In the genomic region with DNA sequence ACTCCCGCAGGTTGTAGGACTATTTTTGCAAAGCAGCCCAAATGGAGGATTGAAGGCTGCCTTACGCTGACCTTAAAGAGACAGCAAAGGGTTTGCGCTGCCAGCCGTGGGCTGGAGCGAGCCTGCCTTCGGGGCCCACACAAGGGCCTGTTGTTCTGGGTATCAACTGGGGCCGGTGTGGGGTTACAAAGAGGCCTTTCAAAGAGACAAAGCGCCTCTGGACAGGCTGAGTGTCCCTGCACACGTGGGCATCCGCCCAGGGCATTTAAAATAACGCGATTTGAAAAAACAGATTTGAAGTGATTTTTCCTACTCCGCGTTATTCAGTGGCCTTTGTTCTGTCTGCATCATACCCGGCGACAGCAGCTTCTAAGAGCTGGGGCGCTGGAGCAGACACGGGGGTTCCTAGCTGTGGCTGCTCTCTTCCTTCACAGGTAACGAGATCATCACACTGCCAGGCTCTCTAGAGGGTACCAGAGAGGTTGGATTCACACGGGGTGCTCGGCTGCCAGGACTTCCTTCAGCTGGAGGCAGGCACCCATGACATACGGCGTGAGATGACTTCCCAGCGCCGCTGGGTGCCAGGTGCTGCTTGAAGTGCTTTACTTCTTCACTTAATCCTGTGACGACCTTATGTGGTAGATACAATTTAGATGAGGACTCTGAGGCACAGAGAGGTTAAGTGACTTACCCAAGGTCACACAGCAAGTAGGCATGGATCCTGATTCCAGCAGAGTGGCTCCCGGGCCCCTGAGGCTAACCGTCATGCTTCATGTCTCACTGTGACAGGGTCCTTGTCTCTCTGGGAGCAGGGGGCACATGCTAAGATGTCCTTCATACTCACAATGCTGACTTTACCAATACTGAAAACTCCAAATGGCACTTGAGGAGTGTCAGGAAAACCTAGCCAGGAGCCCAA, we compare ENCODE assay signal across 1 cellular context.
A peak's percentile ranks its signal among the peaks of the same experiment; 100 is the strongest.
TF ChIP-seq lines count a peak whose summit lies in the region.

No MANE protein-coding gene starts in this region.

TF ChIP-seq in HepG2, 621 proteins besides CTCF, POLR2A, EP300 and RAD21 (continues in another document):
- TF ChIP-seq HNRNPK (IDR thresholded peaks at IDR 0.05; ENCODE audit: low read depth, low read length, poor library complexity, severe bottlenecking) (no peak), IRF2 (CRISPR knock-in tag; IDR thresholded peaks at IDR 0.05) (no peak), SIN3B (IDR thresholded peaks at IDR 0.05; ENCODE audit: low read length) (no peak), RFXAP (CRISPR knock-in tag; IDR thresholded peaks at IDR 0.05; ENCODE audit: borderline replicate concordance) (0 out of 2 replicates have a peak, but pooled peaks have one; percentile 45), ZNF737 (CRISPR knock-in tag; IDR thresholded peaks at IDR 0.05; ENCODE audit: borderline replicate concordance) (no peak), POGZ (CRISPR knock-in tag; IDR thresholded peaks at IDR 0.05) (no peak), EEA1 (CRISPR knock-in tag; IDR thresholded peaks at IDR 0.05; ENCODE audit: borderline replicate concordance) (no peak), PCBP2 (optimal IDR thresholded peaks at IDR 0.05; ENCODE audit: low read depth, low read length, poor library complexity, severe bottlenecking) (no peak), TSC22D2 (CRISPR knock-in tag; IDR thresholded peaks at IDR 0.05; ENCODE audit: borderline replicate concordance) (no peak), SMAD1 (CRISPR knock-in tag; IDR thresholded peaks at IDR 0.05; ENCODE audit: borderline replicate concordance, low read depth) (0 out of 2 replicates have a peak, but pooled peaks have one; percentile 4), TRIM24 (CRISPR knock-in tag; IDR thresholded peaks at IDR 0.05) (no peak), RORA (CRISPR knock-in tag; IDR thresholded peaks at IDR 0.05) (no peak), FOXJ3 (CRISPR knock-in tag; IDR thresholded peaks at IDR 0.05; ENCODE audit: borderline replicate concordance) (no peak), ZNF354B (CRISPR knock-in tag; IDR thresholded peaks at IDR 0.05) (no peak), MEIS2 (CRISPR knock-in tag; IDR thresholded peaks at IDR 0.05) (no peak), CHCHD3 (CRISPR knock-in tag; IDR thresholded peaks at IDR 0.05) (no peak), FOXK2 (IDR thresholded peaks at IDR 0.05) (no peak), CREB1 (IDR thresholded peaks at IDR 0.05) (no peak), CREB1 (CRISPR knock-in tag; IDR thresholded peaks at IDR 0.05) (no peak), ZNF225 (CRISPR knock-in tag; IDR thresholded peaks at IDR 0.05) (no peak), RCOR2 (CRISPR knock-in tag; IDR thresholded peaks at IDR 0.05) (peak; percentile 60; the same call in 1 of the 2 replicates), GATAD2A (CRISPR knock-in tag; IDR thresholded peaks at IDR 0.05) (0 out of 2 replicates have a peak, but pooled peaks have one; percentile 17), FOXM1 (CRISPR knock-in tag; IDR thresholded peaks at IDR 0.05) (no peak), HNRNPH1 (optimal IDR thresholded peaks at IDR 0.05; ENCODE audit: low read depth, low read length) (no peak), ZNF343 (CRISPR knock-in tag; IDR thresholded peaks at IDR 0.05) (no peak), TBX3 (IDR thresholded peaks at IDR 0.05; ENCODE audit: borderline replicate concordance) (no peak), IKZF4 (CRISPR knock-in tag; IDR thresholded peaks at IDR 0.05; ENCODE audit: borderline replicate concordance, low read depth, not compliant biosample characterization) (no peak), HNRNPLL (IDR thresholded peaks at IDR 0.05; ENCODE audit: low read depth, low read length, poor library complexity, severe bottlenecking) (peak; percentile 93), TCF7 (IDR thresholded peaks at IDR 0.05; ENCODE audit: low read depth) (no peak), KMT2A (CRISPR knock-in tag; IDR thresholded peaks at IDR 0.05) (no peak), KDM1A (CRISPR knock-in tag; IDR thresholded peaks at IDR 0.05) (peak; percentile 89), GABPA (IDR thresholded peaks at IDR 0.05; ENCODE audit: low read depth, low read length) (0 out of 2 replicates have a peak, but pooled peaks have one; percentile 13), GABPA (CRISPR knock-in tag; IDR thresholded peaks at IDR 0.05; ENCODE audit: low read depth) (no peak), ZBTB42 (CRISPR knock-in tag; IDR thresholded peaks at IDR 0.05) (no peak), HNRNPUL1 (IDR thresholded peaks at IDR 0.05; ENCODE audit: low read depth, low read length) (no peak), RXRA (CRISPR knock-in tag; IDR thresholded peaks at IDR 0.05) (peak; percentile 27; the same call in 1 of the 2 replicates), ZNF841 (CRISPR knock-in tag; IDR thresholded peaks at IDR 0.05; ENCODE audit: borderline replicate concordance) (no peak), ZEB1 (IDR thresholded peaks at IDR 0.05; ENCODE audit: insufficient replicate concordance, low read depth) (no peak), ZMYM4 (CRISPR knock-in tag; IDR thresholded peaks at IDR 0.05) (no peak)
- TF ChIP-seq, protein P1, sequence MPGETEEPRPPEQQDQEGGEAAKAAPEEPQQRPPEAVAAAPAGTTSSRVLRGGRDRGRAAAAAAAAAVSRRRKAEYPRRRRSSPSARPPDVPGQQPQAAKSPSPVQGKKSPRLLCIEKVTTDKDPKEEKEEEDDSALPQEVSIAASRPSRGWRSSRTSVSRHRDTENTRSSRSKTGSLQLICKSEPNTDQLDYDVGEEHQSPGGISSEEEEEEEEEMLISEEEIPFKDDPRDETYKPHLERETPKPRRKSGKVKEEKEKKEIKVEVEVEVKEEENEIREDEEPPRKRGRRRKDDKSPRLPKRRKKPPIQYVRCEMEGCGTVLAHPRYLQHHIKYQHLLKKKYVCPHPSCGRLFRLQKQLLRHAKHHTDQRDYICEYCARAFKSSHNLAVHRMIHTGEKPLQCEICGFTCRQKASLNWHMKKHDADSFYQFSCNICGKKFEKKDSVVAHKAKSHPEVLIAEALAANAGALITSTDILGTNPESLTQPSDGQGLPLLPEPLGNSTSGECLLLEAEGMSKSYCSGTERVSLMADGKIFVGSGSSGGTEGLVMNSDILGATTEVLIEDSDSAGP (CRISPR knock-in tag; IDR thresholded peaks at IDR 0.05; ENCODE audit: borderline replicate concordance), result peak; percentile 95
- TF ChIP-seq, protein P2, sequence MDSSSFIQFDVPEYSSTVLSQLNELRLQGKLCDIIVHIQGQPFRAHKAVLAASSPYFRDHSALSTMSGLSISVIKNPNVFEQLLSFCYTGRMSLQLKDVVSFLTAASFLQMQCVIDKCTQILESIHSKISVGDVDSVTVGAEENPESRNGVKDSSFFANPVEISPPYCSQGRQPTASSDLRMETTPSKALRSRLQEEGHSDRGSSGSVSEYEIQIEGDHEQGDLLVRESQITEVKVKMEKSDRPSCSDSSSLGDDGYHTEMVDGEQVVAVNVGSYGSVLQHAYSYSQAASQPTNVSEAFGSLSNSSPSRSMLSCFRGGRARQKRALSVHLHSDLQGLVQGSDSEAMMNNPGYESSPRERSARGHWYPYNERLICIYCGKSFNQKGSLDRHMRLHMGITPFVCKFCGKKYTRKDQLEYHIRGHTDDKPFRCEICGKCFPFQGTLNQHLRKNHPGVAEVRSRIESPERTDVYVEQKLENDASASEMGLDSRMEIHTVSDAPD (CRISPR knock-in tag; IDR thresholded peaks at IDR 0.05), result 0 out of 2 replicates have a peak, but pooled peaks have one; percentile 18
- TF ChIP-seq, protein P3, sequence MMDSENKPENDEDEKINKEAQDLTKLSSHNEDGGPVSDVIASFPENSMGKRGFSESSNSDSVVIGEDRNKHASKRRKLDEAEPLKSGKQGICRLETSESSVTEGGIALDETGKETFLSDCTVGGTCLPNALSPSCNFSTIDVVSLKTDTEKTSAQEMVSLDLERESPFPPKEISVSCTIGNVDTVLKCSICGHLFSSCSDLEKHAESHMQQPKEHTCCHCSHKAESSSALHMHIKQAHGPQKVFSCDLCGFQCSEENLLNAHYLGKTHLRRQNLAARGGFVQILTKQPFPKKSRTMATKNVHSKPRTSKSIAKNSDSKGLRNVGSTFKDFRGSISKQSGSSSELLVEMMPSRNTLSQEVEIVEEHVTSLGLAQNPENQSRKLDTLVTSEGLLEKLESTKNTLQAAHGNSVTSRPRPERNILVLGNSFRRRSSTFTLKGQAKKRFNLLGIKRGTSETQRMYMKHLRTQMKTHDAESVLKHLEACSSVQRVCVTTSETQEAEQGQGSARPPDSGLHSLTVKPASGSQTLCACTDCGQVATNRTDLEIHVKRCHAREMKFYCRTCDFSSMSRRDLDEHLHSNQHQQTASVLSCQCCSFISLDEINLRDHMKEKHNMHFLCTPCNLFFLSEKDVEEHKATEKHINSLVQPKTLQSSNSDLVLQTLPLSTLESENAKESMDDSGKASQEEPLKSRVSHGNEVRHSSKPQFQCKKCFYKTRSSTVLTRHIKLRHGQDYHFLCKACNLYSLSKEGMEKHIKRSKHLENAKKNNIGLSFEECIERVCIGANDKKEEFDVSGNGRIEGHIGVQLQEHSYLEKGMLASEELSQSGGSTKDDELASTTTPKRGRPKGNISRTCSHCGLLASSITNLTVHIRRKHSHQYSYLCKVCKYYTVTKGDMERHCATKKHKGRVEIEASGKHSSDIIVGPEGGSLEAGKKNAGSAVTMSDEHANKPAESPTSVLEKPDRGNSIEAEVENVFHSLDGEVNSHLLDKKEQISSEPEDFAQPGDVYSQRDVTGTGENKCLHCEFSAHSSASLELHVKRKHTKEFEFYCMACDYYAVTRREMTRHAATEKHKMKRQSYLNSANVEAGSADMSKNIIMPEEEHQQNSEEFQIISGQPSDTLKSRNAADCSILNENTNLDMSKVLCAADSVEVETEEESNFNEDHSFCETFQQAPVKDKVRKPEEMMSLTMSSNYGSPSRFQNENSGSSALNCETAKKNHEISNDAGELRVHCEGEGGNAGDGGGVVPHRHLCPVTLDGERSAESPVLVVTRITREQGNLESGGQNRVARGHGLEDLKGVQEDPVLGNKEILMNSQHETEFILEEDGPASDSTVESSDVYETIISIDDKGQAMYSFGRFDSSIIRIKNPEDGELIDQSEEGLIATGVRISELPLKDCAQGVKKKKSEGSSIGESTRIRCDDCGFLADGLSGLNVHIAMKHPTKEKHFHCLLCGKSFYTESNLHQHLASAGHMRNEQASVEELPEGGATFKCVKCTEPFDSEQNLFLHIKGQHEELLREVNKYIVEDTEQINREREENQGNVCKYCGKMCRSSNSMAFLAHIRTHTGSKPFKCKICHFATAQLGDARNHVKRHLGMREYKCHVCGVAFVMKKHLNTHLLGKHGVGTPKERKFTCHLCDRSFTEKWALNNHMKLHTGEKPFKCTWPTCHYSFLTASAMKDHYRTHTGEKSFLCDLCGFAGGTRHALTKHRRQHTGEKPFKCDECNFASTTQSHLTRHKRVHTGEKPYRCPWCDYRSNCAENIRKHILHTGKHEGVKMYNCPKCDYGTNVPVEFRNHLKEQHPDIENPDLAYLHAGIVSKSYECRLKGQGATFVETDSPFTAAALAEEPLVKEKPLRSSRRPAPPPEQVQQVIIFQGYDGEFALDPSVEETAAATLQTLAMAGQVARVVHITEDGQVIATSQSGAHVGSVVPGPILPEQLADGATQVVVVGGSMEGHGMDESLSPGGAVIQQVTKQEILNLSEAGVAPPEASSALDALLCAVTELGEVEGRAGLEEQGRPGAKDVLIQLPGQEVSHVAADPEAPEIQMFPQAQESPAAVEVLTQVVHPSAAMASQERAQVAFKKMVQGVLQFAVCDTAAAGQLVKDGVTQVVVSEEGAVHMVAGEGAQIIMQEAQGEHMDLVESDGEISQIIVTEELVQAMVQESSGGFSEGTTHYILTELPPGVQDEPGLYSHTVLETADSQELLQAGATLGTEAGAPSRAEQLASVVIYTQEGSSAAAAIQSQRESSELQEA (CRISPR knock-in tag; IDR thresholded peaks at IDR 0.05; ENCODE audit: not compliant biosample characterization), result no peak
- TF ChIP-seq, protein P4, sequence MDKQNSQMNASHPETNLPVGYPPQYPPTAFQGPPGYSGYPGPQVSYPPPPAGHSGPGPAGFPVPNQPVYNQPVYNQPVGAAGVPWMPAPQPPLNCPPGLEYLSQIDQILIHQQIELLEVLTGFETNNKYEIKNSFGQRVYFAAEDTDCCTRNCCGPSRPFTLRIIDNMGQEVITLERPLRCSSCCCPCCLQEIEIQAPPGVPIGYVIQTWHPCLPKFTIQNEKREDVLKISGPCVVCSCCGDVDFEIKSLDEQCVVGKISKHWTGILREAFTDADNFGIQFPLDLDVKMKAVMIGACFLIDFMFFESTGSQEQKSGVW (CRISPR knock-in tag; IDR thresholded peaks at IDR 0.05; ENCODE audit: borderline replicate concordance), result no peak
- TF ChIP-seq, protein P5, sequence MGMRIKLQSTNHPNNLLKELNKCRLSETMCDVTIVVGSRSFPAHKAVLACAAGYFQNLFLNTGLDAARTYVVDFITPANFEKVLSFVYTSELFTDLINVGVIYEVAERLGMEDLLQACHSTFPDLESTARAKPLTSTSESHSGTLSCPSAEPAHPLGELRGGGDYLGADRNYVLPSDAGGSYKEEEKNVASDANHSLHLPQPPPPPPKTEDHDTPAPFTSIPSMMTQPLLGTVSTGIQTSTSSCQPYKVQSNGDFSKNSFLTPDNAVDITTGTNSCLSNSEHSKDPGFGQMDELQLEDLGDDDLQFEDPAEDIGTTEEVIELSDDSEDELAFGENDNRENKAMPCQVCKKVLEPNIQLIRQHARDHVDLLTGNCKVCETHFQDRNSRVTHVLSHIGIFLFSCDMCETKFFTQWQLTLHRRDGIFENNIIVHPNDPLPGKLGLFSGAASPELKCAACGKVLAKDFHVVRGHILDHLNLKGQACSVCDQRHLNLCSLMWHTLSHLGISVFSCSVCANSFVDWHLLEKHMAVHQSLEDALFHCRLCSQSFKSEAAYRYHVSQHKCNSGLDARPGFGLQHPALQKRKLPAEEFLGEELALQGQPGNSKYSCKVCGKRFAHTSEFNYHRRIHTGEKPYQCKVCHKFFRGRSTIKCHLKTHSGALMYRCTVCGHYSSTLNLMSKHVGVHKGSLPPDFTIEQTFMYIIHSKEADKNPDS (CRISPR knock-in tag; IDR thresholded peaks at IDR 0.05), result no peak
- TF ChIP-seq, protein P6, sequence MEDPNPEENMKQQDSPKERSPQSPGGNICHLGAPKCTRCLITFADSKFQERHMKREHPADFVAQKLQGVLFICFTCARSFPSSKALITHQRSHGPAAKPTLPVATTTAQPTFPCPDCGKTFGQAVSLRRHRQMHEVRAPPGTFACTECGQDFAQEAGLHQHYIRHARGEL (CRISPR knock-in tag; IDR thresholded peaks at IDR 0.05), result no peak
- TF ChIP-seq, protein P7, sequence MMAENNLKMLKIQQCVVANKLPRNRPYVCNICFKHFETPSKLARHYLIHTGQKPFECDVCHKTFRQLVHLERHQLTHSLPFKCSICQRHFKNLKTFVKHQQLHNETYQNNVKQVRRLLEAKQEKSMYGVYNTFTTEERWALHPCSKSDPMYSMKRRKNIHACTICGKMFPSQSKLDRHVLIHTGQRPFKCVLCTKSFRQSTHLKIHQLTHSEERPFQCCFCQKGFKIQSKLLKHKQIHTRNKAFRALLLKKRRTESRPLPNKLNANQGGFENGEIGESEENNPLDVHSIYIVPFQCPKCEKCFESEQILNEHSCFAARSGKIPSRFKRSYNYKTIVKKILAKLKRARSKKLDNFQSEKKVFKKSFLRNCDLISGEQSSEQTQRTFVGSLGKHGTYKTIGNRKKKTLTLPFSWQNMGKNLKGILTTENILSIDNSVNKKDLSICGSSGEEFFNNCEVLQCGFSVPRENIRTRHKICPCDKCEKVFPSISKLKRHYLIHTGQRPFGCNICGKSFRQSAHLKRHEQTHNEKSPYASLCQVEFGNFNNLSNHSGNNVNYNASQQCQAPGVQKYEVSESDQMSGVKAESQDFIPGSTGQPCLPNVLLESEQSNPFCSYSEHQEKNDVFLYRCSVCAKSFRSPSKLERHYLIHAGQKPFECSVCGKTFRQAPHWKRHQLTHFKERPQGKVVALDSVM (CRISPR knock-in tag; IDR thresholded peaks at IDR 0.05), result no peak
- TF ChIP-seq, protein P8, sequence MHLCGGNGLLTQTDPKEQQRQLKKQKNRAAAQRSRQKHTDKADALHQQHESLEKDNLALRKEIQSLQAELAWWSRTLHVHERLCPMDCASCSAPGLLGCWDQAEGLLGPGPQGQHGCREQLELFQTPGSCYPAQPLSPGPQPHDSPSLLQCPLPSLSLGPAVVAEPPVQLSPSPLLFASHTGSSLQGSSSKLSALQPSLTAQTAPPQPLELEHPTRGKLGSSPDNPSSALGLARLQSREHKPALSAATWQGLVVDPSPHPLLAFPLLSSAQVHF (CRISPR knock-in tag; IDR thresholded peaks at IDR 0.05), result no peak
